9 cellular contexts compared by ENCODE assay signal in the genomic region with DNA sequence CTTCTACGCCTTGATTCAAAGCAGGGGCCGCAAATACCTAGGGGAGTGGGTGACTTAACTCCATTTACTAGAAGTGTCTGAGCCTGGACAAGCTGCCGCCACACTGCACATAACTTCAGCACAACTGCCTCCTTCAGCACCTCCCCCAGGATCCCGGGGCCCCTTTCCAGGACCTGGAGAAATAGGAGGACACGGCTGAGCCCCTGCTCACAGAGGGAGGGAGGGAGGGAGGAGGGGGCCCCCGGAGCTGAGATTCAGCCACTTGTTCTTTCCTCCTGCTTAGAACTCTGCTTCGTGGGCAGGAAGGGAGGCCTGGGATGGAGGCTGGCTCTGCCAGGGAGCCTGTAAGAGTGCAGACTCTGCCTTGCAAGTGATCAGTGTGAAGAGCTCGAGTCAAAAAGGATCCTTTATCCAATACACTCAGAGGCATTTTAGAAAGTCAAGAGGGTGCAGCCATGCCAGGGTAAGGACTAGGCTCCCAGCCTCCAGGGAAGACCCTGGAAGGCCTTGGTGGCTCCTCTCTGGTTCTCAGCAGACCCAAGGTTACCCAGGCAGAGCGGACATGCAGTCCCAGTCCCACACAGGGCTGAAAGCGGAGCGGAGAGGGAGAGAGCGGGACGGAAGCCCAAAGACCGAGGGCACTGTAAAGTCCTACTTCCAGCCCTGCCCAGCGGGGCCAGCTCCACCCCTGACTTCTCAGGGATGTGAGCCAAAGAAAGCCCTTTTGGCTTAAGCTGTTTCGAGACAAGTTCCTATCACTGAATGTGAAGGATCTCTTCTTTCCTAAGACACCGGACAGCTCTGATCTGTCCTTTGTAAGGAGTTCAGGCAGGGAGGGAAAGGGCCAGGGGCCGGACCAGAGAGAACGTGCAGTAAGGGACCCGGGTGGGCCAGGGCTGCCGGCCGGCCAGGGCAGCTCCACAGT. TPM values are rescaled to one million over a fixed set of nuclear protein-coding genes. Genes with fewer than 3 reads are reported as not detected.
DNase-seq lines count a peak whose midpoint lies in the region; TF ChIP-seq lines count a peak whose summit lies in the region.
"Had no signal": no experiment of that assay in that cellular context is flagged by ENCODE, and none has a peak within 500 bp of the region (broad histone marks: within the 10 kb centered on the region; RNA-seq: fewer than 3 reads in every experiment).

No MANE protein-coding gene starts in this region.

- H3K79me2 ChIP-seq in osteoblast (ENCODE audit: insufficient read depth, low read length): no peaks in the 10 kb centered on the region

- H4K20me1 ChIP-seq in osteoblast (ENCODE audit: insufficient read depth, low read length): no peaks in the 10 kb centered on the region

- DNase-seq in AG04450 (ENCODE audit: low read depth, low spot score) (no peak), astrocyte of the hippocampus (ENCODE audit: low read depth, low spot score) (peak; percentile 56), left ventricle myocardium inferior (peak; percentile 62), osteoblast (ENCODE audit: insufficient read length, low spot score, missing footprints) (peak; percentile 92), erythroblast (lab: John Stamatoyannopoulos, UW) (no peak), NCI-H2196 treated with DMSO at 0.1 percent for 48 hours (lab: John Stamatoyannopoulos, UW; ENCODE audit: unreplicated experiment) (no peak)
- no peak for DNase-seq in activated CD4-positive, alpha-beta T cell treated with anti-CD3 and anti-CD28 coated beads, Interleukin-2, amount 50 U/mL, for 48 hours
- DNase-seq in stimulated activated CD4-positive, alpha-beta T cell treated with anti-CD3 and anti-CD28 coated beads, Interleukin-1b, Interleukin-23, amount 100 ng/mL, for 48 hours: no peak
- DNase-seq: MM.1S had no signal

- H3K4me1 ChIP-seq in left ventricle myocardium inferior (peaks cover 48% of the 10 kb centered on the region), osteoblast (ENCODE audit: insufficient read depth, low read length) (peaks cover 33% of the 10 kb centered on the region)

- no peak for TF ChIP-seq POLR2A in erythroblast (IDR thresholded peaks at IDR 0.05; ENCODE audit: low read length)

- H3K27me3 ChIP-seq in AG04450 (ENCODE audit: control insufficient read depth, insufficient read depth, low read length) (no peaks in the 10 kb centered on the region), left ventricle myocardium inferior (ENCODE audit: low read depth) (peaks cover 12% of the 10 kb centered on the region), osteoblast (ENCODE audit: insufficient read depth, low read length) (no peaks in the 10 kb centered on the region)

- no peaks in the 10 kb centered on the region for H3K36me3 ChIP-seq in left ventricle myocardium inferior
- no peaks in the 10 kb centered on the region for H3K36me3 ChIP-seq in osteoblast (ENCODE audit: insufficient read depth, low read length)

- TF ChIP-seq CTCF in AG04450 (IDR thresholded peaks at IDR 0.05; ENCODE audit: low read depth, low read length): no peak
- no peak for TF ChIP-seq CTCF in left ventricle myocardium inferior (IDR thresholded peaks at IDR 0.05; ENCODE audit: borderline replicate concordance)
- no peak for TF ChIP-seq CTCF in osteoblast (IDR thresholded peaks at IDR 0.05; ENCODE audit: extremely low read depth, low read depth, low read length)

- H3K9me3 ChIP-seq in AG04450 (ENCODE audit: control insufficient read depth, insufficient read depth, low read length) (no peaks in the 10 kb centered on the region; the same call in 1 of the 2 replicates), left ventricle myocardium inferior (replicated peaks) (no peaks in the 10 kb centered on the region), osteoblast (ENCODE audit: low read depth, low read length) (no peaks in the 10 kb centered on the region)

- H3K4me3 ChIP-seq in AG04450 (ENCODE audit: low read depth, low read length) (no peak overlapping the region), left ventricle myocardium inferior (peak overlapping the region; percentile 62), osteoblast (ENCODE audit: insufficient read depth, low read length) (peak overlapping the region; percentile 69)

- intact Hi-C loops in left ventricle myocardium inferior (cut with micrococcal nuclease): loop anchor here (10.0 kb wide), 1 partner anchor 85 kb away; no protein-coding TSS in a partner anchor

- CTCF ChIA-PET in AG04450 (lab: Charles Lee): interaction anchor here (0.9 to 5.6 kb wide), 5 partner anchors 10 to 87 kb away, joined by 3 to 125 read pairs (median 3); no protein-coding TSS in a partner anchor

- H3K27ac ChIP-seq in AG04450 (ENCODE audit: low read depth, low read length) (peak overlapping the region; percentile 78), left ventricle myocardium inferior (replicated peaks) (peak overlapping the region; percentile 93), osteoblast (ENCODE audit: low read depth, low read length) (peak overlapping the region; percentile 81)

- peak overlapping the region; percentile 84 for H3K4me2 ChIP-seq in osteoblast (ENCODE audit: insufficient read depth, low read length)

- POLR2A ChIA-PET in AG04450 (lab: Yijun Ruan, JAX): interaction anchor here (0.5 to 1.4 kb wide), 4 partner anchors 9 to 274 kb away, joined by 3 to 5 read pairs (median 4); a partner anchor contains a TSS

- peak overlapping the region; percentile 93 for H2AFZ ChIP-seq in osteoblast (ENCODE audit: low read length)

RNA-seq across cellular contexts. Expression of a gene that starts 8.6 kb away (rescaled TPM):
- polyA plus RNA-seq in AG04450 (2011; rRNA removed): 49.4 and 51.2 TPM in 2 replicates
- 74.6 and 110 TPM in 2 replicates for polyA minus RNA-seq in AG04450 (2011; rRNA and poly(A)+ RNA removed)
- total RNA-seq in left ventricle myocardium inferior (3.1 TPM), osteoblast (221 and 240 TPM in 2 replicates)

Comparison
In these comparisons a context has a peak if more than half of its experiments do, and no peak if none do; other contexts are left out.
1. DNase-seq: peak in astrocyte of the hippocampus (single experiment), left ventricle myocardium inferior (single experiment) and osteoblast (single experiment); none in AG04450 (single experiment), erythroblast (0 of 2), NCI-H2196 treated with DMSO at 0.1 percent for 48 hours (single experiment), activated CD4-positive, alpha-beta T cell treated with anti-CD3 and anti-CD28 coated beads, Interleukin-2, amount 50 U/mL, for 48 hours (0 of 2) and stimulated activated CD4-positive, alpha-beta T cell treated with anti-CD3 and anti-CD28 coated beads, Interleukin-1b, Interleukin-23, amount 100 ng/mL, for 48 hours (single experiment).
2. RNA of a gene that starts 8.6 kb away (total RNA-seq): 221 to 240 TPM in osteoblast; 3.1 TPM in left ventricle myocardium inferior (single experiment); every median in the first group is over 10 times any median in the second.
3. Peak in every context shown above with its lines, with median percentiles within 50 percentile points of each other: H3K27ac ChIP-seq.